In genomic region chr3:151305778-151306157, GRCh38 we compare ENCODE assay signal across 14 cellular contexts. TPM values are rescaled to one million over a fixed set of nuclear protein-coding genes. Genes with fewer than 3 reads are reported as not detected.
DNase-seq lines count a peak whose midpoint lies in the region; ATAC-seq lines count a peak whose summit lies in the region.
"Had no signal": no experiment of that assay in that cellular context is flagged by ENCODE, and none has a peak within 500 bp of the region (broad histone marks: within the 10 kb centered on the region; RNA-seq: fewer than 3 reads in every experiment).

No MANE protein-coding gene starts in this region.

- peaks cover 53% of the 10 kb centered on the region for H3K4me1 Mint-ChIP-seq in activated naive CD8-positive, alpha-beta T cell (ENCODE audit: low read depth)
- peaks cover 35 to 53% of the 10 kb centered on the region in 2 donors for H3K4me1 Mint-ChIP-seq in immature natural killer cell

- peaks cover 11% of the 10 kb centered on the region for H3K27me3 Mint-ChIP-seq in activated naive CD8-positive, alpha-beta T cell
- peaks cover 2 to 3% (median 2%) of the 10 kb centered on the region in 3 donors for H3K27me3 Mint-ChIP-seq in immature natural killer cell (ENCODE audit: low read depth in 3 of 3)

- no peak for DNase-seq in activated naive CD4-positive, alpha-beta T cell treated with anti-CD3 and anti-CD28 coated beads, Interleukin-2, amount 50 U/mL, for 72 hours (ENCODE audit: low spot score in 2 of 2)
- DNase-seq in activated naive CD4-positive, alpha-beta T cell treated with Interleukin-2 at 50 U/mL for 16 hours = no peak
- no peak for DNase-seq in immature natural killer cell
- no peak for DNase-seq in stimulated activated CD4-positive, alpha-beta T cell treated with anti-CD3 and anti-CD28 coated beads, Interleukin-1b, Interleukin-23, amount 100 ng/mL, for 48 hours
- no peak for DNase-seq in NCI-H1436 treated with DMSO at 0.1 percent for 48 hours (lab: John Stamatoyannopoulos, UW)
- no peak for DNase-seq in C1 segment of cervical spinal cord (lab: John Stamatoyannopoulos, UW)
- DNase-seq: BE2C, NCI-H1417, NCI-H524 treated with DMSO at 0.1 percent for 48 hours had no signal

- peak overlapping the region; percentile 54 for H3K4me3 Mint-ChIP-seq in activated naive CD8-positive, alpha-beta T cell
- H3K4me3 Mint-ChIP-seq in immature natural killer cell = peak overlapping the region; percentile 8 to 68 (median 50)

- H3K9me3 Mint-ChIP-seq in activated naive CD4-positive, alpha-beta T cell treated with anti-CD3 and anti-CD28 coated beads, Interleukin-2, amount 50 U/mL, for 72 hours = no peaks in the 10 kb centered on the region
- H3K9me3 Mint-ChIP-seq in activated naive CD8-positive, alpha-beta T cell (ENCODE audit: low read depth) = no peaks in the 10 kb centered on the region
- no peaks in the 10 kb centered on the region for H3K9me3 Mint-ChIP-seq in immature natural killer cell

- H3K36me3 Mint-ChIP-seq in activated naive CD4-positive, alpha-beta T cell treated with anti-CD3 and anti-CD28 coated beads, Interleukin-2, amount 50 U/mL, for 72 hours = peaks cover 0 to 15% of the 10 kb centered on the region in 2 donors
- peaks cover 2% of the 10 kb centered on the region for H3K36me3 Mint-ChIP-seq in activated naive CD8-positive, alpha-beta T cell
- H3K36me3 Mint-ChIP-seq in immature natural killer cell = no peaks in the 10 kb centered on the region

- no peak for ATAC-seq in activated naive CD4-positive, alpha-beta T cell treated with anti-CD3 and anti-CD28 coated beads, Interleukin-2, amount 50 U/mL, for 72 hours
- ATAC-seq in GM19467 (IDR thresholded peaks at IDR 0.05; ENCODE audit: unreplicated experiment) = no peak

- peak overlapping the region; percentile 1 to 76 for H3K27ac Mint-ChIP-seq in activated naive CD4-positive, alpha-beta T cell treated with anti-CD3 and anti-CD28 coated beads, Interleukin-2, amount 50 U/mL, for 72 hours
- H3K27ac Mint-ChIP-seq in activated naive CD8-positive, alpha-beta T cell = peak overlapping the region; percentile 87
- H3K27ac Mint-ChIP-seq in immature natural killer cell = peak overlapping the region in 3 of 6 donors; percentile 9 to 36 (median 31)

RNA-seq across cellular contexts. Expression of gene GPR87, which starts 10.9 kb away (rescaled TPM):
- total RNA-seq in activated naive CD4-positive, alpha-beta T cell treated with anti-CD3 and anti-CD28 coated beads, Interleukin-2, amount 50 U/mL, for 72 hours = 1 to 10 TPM in 1 of 2 donors, under 1 TPM in 1; 0.97 to 1.3 TPM
- not detected for polyA plus RNA-seq in immature natural killer cell
- total RNA-seq: endothelial cell of umbilical vein, lung microvascular endothelial cell, omental fat pad had no signal
- polyA plus RNA-seq: endothelial cell of umbilical vein had no signal

RNA-seq across cellular contexts. Expression of gene P2RY13, which starts 23.6 kb away (rescaled TPM):
- not detected for total RNA-seq in activated naive CD4-positive, alpha-beta T cell treated with anti-CD3 and anti-CD28 coated beads, Interleukin-2, amount 50 U/mL, for 72 hours
- under 1 TPM in 2 of 3 donors, not detected in 1; 0.18 to 0.50 TPM for polyA plus RNA-seq in immature natural killer cell
- total RNA-seq: endothelial cell of umbilical vein, lung microvascular endothelial cell had no signal
- polyA plus RNA-seq: endothelial cell of umbilical vein had no signal

RNA-seq across cellular contexts. Expression of gene P2RY14, which starts 27.4 kb away (rescaled TPM):
- under 1 TPM; 0.14 to 0.68 TPM for total RNA-seq in activated naive CD4-positive, alpha-beta T cell treated with anti-CD3 and anti-CD28 coated beads, Interleukin-2, amount 50 U/mL, for 72 hours
- 1 to 10 TPM; 1.2 to 2.8 (median 1.5) TPM for polyA plus RNA-seq in immature natural killer cell
- total RNA-seq: endothelial cell of umbilical vein, lung microvascular endothelial cell had no signal
- polyA plus RNA-seq: endothelial cell of umbilical vein had no signal
